ENCODE assay signal across 11 cellular contexts in the genomic region with DNA sequence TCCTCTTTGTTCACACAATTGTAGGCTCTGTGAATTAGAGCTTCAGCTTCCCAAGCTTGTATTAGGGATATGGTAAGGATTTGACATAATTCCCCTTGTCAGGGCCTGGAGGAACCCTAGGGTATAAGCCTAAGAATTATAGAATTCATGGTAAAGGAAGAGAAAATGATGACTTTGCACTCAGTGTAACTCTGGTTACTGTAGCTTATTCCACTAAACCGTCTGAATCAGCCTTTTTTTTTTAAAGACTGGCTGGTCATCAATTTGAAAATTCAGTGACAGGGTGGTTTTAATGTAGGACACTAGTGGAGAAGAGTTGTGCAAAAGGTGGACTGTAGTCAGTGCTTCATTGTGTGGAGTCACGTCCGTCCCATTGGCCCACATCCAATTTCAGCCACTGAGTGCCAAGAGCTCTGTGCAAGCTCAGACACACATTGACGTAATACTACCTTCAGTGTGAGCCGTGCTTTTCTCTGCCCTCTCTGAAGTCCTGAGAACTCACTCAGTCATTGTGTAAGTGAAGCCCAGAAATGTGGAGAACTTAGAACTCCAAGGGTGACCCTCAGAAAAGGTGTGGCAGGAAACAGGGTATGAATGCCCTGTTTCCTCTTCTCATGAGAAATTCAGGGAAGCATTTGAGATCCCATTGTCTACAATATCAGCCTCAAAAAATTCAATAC.
DNase-seq lines count a peak whose midpoint lies in the region; ATAC-seq, FAIRE-seq and TF ChIP-seq lines count a peak whose summit lies in the region.
"Had no signal": no experiment of that assay in that cellular context is flagged by ENCODE, and none has a peak within 500 bp of the region (broad histone marks: within the 10 kb centered on the region; RNA-seq: fewer than 3 reads in every experiment).

No MANE protein-coding gene starts in this region.

- H3K9me3 ChIP-seq in stomach: no peaks in the 10 kb centered on the region
- H3K9me3 ChIP-seq in small intestine (ENCODE audit: control insufficient read depth, low read depth): no peaks in the 10 kb centered on the region

- H3K27ac ChIP-seq in stomach: peak overlapping the region in 3 of 5 donors; percentile 24 to 59 (median 29)
- no peak overlapping the region for H3K27ac ChIP-seq in small intestine (ENCODE audit: low read depth in 1 of 2, low read length in 1 of 2)

- no peaks in the 10 kb centered on the region for H3K9me3 Mint-ChIP-seq in activated T-helper 2 cell treated with anti-CD3 and anti-CD28 coated beads, Interferon-gamma antibody, Interleukin-2, Interleukin-4, amounts not matched to agents 10 μg/mL and 5 μg/mL and 100 μg/mL, durations not matched to agents 14 hours and 24 hours and 36 hours

- ATAC-seq in left colon: no peak
- ATAC-seq in GM18867 (IDR thresholded peaks at IDR 0.05; ENCODE audit: unreplicated experiment): no peak
- no peak for ATAC-seq in GM19455 (IDR thresholded peaks at IDR 0.05; ENCODE audit: unreplicated experiment)

- FAIRE-seq in small intestine (lab: Jason Lieb, UNC): no peak
- FAIRE-seq: G401.6, keratinocyte had no signal

- TF ChIP-seq CTCF in stomach (IDR thresholded peaks at IDR 0.05): no peak

- DNase-seq in NCI-H69 (lab: John Stamatoyannopoulos, UW): peak; percentile 53
- peak; percentile 8 for DNase-seq in cerebellar cortex (ENCODE audit: low spot score)
- peak; percentile 11 to 61 for DNase-seq in left colon
- DNase-seq in stomach: peak; percentile 26
- DNase-seq in small intestine: no peak
- DNase-seq in activated T-helper 2 cell treated with anti-CD3 and anti-CD28 coated beads, Interferon-gamma antibody, Interleukin-2, Interleukin-4, amounts not matched to agents 10 μg/mL and 5 μg/mL and 100 μg/mL, durations not matched to agents 14 hours and 24 hours and 36 hours (ENCODE audit: low spot score): no peak
- DNase-seq: NCI-H524 treated with DMSO at 0.1 percent for 48 hours had no signal

- no peak overlapping the region for H3K4me3 ChIP-seq in stomach
- H3K4me3 ChIP-seq in small intestine (ENCODE audit: low read depth in 1 of 2, low read length in 2 of 2): no peak overlapping the region

- no peak overlapping the region for H3K4me3 Mint-ChIP-seq in activated T-helper 2 cell treated with anti-CD3 and anti-CD28 coated beads, Interferon-gamma antibody, Interleukin-2, Interleukin-4, amounts not matched to agents 10 μg/mL and 5 μg/mL and 100 μg/mL, durations not matched to agents 14 hours and 24 hours and 36 hours (ENCODE audit: low read depth)

- intact Hi-C loops in left colon (cut with DNase I, micrococcal nuclease) (no loop called here), stomach (cut with DNase I; ENCODE audit: low total_unique reads) (no loop called here)
- intact Hi-C loops in activated T-helper 2 cell treated with anti-CD3 and anti-CD28 coated beads, Interferon-gamma antibody, Interleukin-2, Interleukin-4, amounts not matched to agents 10 μg/mL and 5 μg/mL and 100 μg/mL, durations not matched to agents 14 hours and 24 hours and 36 hours (cut with micrococcal nuclease): no loop called here

- H3K27me3 Mint-ChIP-seq in activated T-helper 2 cell treated with anti-CD3 and anti-CD28 coated beads, Interferon-gamma antibody, Interleukin-2, Interleukin-4, amounts not matched to agents 10 μg/mL and 5 μg/mL and 100 μg/mL, durations not matched to agents 14 hours and 24 hours and 36 hours (ENCODE audit: low read depth): no peaks in the 10 kb centered on the region

- H3K4me1 Mint-ChIP-seq in activated T-helper 2 cell treated with anti-CD3 and anti-CD28 coated beads, Interferon-gamma antibody, Interleukin-2, Interleukin-4, amounts not matched to agents 10 μg/mL and 5 μg/mL and 100 μg/mL, durations not matched to agents 14 hours and 24 hours and 36 hours (ENCODE audit: low read depth): no peaks in the 10 kb centered on the region

- H3K4me1 ChIP-seq in stomach (no peaks in the 10 kb centered on the region), small intestine (ENCODE audit: control insufficient read depth in 2 of 2, insufficient read depth in 1 of 2, low read depth in 1 of 2, low read length in 1 of 2) (no peaks in the 10 kb centered on the region)

- no peaks in the 10 kb centered on the region for H3K36me3 Mint-ChIP-seq in activated T-helper 2 cell treated with anti-CD3 and anti-CD28 coated beads, Interferon-gamma antibody, Interleukin-2, Interleukin-4, amounts not matched to agents 10 μg/mL and 5 μg/mL and 100 μg/mL, durations not matched to agents 14 hours and 24 hours and 36 hours (ENCODE audit: low read depth)

- H3K27me3 ChIP-seq in stomach (no peaks in the 10 kb centered on the region), small intestine (ENCODE audit: control insufficient read depth in 2 of 2, insufficient read depth in 2 of 2, low read length in 2 of 2) (no peaks in the 10 kb centered on the region)

- no peak overlapping the region for H3K27ac Mint-ChIP-seq in activated T-helper 2 cell treated with anti-CD3 and anti-CD28 coated beads, Interferon-gamma antibody, Interleukin-2, Interleukin-4, amounts not matched to agents 10 μg/mL and 5 μg/mL and 100 μg/mL, durations not matched to agents 14 hours and 24 hours and 36 hours

- WGBS in stomach, 5 donors: 38 to 58% (median 53%) methylated on average over 5 of the region's 5 CpGs
- 51 to 55% (median 53%) methylated on average over 5 of the region's 5 CpGs for WGBS in small intestine, 3 donors

- TF ChIP-seq POLR2A in stomach (IDR thresholded peaks at IDR 0.05): no peak

- H3K36me3 ChIP-seq in stomach (no peaks in the 10 kb centered on the region), small intestine (ENCODE audit: control insufficient read depth in 2 of 2, insufficient read depth in 2 of 2, low read length in 2 of 2) (no peaks in the 10 kb centered on the region)

- no peak for TF ChIP-seq EP300 in stomach (IDR thresholded peaks at IDR 0.05)

Comparison
In these comparisons a context has a peak if more than half of its experiments do, and no peak if none do; other contexts are left out.
1. DNase-seq: peak in NCI-H69 (single experiment), cerebellar cortex (single experiment), left colon (2 of 2) and stomach (single experiment); none in small intestine (single experiment) and activated T-helper 2 cell treated with anti-CD3 and anti-CD28 coated beads, Interferon-gamma antibody, Interleukin-2, Interleukin-4, amounts not matched to agents 10 μg/mL and 5 μg/mL and 100 μg/mL, durations not matched to agents 14 hours and 24 hours and 36 hours (single experiment).
2. H3K27ac ChIP-seq: peak in stomach (3 of 5); none in small intestine (0 of 2).